Comparison of ENCODE assay signal across 1 cellular context in the genomic region with DNA sequence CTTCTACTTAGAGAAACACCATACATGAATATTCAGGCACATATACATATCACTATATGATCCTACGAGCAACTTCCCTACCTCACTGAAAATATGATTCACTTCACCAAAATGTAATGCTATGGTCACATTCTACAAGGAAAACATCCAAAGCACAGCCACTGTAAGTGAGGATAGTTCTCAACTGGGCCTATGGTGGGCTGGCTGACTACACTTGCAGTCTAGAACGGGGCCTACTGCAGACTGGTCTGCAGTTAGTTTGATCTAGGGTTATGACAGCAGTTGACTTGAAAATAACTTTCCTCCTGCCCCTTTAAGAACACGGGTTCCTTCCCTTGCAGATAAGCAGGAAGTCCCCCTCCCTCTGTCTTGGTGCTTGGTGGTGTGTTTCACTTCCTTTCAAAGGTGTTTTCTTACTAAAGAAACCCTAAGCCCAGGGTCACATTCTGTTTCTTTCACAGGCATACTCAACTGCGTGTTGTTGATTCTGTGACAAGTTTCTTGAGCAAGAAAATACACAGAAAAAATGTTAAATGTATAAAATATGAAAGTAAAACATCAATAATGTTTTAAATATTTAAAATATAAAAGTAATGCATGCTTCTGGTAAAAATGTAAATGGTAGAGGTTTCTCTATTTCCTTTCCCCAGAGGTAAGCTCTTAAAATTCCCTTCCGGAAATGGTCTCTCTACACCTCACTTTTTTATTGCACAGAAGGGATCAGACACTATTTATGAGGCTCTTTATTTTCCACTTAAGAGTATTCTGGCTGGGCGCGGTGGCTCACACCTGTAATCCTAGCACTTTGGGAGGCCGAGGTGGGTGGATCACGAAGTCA.
TF ChIP-seq lines count a peak whose summit lies in the region.

No MANE protein-coding gene starts in this region.

TF ChIP-seq in GM23338, 12 proteins besides CTCF, POLR2A, EP300 and RAD21 (continued from another document):
- TF ChIP-seq, protein P1, sequence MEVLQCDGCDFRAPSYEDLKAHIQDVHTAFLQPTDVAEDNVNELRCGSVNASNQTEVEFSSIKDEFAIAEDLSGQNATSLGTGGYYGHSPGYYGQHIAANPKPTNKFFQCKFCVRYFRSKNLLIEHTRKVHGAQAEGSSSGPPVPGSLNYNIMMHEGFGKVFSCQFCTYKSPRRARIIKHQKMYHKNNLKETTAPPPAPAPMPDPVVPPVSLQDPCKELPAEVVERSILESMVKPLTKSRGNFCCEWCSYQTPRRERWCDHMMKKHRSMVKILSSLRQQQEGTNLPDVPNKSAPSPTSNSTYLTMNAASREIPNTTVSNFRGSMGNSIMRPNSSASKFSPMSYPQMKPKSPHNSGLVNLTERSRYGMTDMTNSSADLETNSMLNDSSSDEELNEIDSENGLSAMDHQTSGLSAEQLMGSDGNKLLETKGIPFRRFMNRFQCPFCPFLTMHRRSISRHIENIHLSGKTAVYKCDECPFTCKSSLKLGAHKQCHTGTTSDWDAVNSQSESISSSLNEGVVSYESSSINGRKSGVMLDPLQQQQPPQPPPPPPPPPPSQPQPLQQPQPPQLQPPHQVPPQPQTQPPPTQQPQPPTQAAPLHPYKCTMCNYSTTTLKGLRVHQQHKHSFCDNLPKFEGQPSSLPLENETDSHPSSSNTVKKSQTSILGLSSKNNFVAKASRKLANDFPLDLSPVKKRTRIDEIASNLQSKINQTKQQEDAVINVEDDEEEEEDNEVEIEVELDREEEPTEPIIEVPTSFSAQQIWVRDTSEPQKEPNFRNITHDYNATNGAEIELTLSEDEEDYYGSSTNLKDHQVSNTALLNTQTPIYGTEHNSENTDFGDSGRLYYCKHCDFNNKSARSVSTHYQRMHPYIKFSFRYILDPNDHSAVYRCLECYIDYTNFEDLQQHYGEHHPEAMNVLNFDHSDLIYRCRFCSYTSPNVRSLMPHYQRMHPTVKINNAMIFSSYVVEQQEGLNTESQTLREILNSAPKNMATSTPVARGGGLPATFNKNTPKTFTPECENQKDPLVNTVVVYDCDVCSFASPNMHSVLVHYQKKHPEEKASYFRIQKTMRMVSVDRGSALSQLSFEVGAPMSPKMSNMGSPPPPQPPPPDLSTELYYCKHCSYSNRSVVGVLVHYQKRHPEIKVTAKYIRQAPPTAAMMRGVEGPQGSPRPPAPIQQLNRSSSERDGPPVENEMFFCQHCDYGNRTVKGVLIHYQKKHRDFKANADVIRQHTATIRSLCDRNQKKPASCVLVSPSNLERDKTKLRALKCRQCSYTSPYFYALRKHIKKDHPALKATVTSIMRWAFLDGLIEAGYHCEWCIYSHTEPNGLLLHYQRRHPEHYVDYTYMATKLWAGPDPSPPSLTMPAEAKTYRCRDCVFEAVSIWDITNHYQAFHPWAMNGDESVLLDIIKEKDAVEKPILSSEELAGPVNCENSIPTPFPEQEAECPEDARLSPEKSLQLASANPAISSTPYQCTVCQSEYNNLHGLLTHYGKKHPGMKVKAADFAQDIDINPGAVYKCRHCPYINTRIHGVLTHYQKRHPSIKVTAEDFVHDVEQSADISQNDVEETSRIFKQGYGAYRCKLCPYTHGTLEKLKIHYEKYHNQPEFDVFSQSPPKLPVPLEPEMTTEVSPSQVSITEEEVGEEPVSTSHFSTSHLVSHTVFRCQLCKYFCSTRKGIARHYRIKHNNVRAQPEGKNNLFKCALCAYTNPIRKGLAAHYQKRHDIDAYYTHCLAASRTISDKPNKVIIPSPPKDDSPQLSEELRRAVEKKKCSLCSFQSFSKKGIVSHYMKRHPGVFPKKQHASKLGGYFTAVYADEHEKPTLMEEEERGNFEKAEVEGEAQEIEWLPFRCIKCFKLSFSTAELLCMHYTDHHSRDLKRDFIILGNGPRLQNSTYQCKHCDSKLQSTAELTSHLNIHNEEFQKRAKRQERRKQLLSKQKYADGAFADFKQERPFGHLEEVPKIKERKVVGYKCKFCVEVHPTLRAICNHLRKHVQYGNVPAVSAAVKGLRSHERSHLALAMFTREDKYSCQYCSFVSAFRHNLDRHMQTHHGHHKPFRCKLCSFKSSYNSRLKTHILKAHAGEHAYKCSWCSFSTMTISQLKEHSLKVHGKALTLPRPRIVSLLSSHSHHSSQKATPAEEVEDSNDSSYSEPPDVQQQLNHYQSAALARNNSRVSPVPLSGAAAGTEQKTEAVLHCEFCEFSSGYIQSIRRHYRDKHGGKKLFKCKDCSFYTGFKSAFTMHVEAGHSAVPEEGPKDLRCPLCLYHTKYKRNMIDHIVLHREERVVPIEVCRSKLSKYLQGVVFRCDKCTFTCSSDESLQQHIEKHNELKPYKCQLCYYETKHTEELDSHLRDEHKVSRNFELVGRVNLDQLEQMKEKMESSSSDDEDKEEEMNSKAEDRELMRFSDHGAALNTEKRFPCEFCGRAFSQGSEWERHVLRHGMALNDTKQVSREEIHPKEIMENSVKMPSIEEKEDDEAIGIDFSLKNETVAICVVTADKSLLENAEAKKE (CRISPR knock-in tag; IDR thresholded peaks at IDR 0.05), result no peak
- TF ChIP-seq, protein P2, sequence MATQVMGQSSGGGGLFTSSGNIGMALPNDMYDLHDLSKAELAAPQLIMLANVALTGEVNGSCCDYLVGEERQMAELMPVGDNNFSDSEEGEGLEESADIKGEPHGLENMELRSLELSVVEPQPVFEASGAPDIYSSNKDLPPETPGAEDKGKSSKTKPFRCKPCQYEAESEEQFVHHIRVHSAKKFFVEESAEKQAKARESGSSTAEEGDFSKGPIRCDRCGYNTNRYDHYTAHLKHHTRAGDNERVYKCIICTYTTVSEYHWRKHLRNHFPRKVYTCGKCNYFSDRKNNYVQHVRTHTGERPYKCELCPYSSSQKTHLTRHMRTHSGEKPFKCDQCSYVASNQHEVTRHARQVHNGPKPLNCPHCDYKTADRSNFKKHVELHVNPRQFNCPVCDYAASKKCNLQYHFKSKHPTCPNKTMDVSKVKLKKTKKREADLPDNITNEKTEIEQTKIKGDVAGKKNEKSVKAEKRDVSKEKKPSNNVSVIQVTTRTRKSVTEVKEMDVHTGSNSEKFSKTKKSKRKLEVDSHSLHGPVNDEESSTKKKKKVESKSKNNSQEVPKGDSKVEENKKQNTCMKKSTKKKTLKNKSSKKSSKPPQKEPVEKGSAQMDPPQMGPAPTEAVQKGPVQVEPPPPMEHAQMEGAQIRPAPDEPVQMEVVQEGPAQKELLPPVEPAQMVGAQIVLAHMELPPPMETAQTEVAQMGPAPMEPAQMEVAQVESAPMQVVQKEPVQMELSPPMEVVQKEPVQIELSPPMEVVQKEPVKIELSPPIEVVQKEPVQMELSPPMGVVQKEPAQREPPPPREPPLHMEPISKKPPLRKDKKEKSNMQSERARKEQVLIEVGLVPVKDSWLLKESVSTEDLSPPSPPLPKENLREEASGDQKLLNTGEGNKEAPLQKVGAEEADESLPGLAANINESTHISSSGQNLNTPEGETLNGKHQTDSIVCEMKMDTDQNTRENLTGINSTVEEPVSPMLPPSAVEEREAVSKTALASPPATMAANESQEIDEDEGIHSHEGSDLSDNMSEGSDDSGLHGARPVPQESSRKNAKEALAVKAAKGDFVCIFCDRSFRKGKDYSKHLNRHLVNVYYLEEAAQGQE (IDR thresholded peaks at IDR 0.05; ENCODE audit: unreplicated experiment), result no peak
- no peak for TF ChIP-seq JUNB (IDR thresholded peaks at IDR 0.05; ENCODE audit: unreplicated experiment)
- TF ChIP-seq ZNF331 (CRISPR knock-in tag; IDR thresholded peaks at IDR 0.05; ENCODE audit: low read depth), result no peak
- TF ChIP-seq, protein P3, sequence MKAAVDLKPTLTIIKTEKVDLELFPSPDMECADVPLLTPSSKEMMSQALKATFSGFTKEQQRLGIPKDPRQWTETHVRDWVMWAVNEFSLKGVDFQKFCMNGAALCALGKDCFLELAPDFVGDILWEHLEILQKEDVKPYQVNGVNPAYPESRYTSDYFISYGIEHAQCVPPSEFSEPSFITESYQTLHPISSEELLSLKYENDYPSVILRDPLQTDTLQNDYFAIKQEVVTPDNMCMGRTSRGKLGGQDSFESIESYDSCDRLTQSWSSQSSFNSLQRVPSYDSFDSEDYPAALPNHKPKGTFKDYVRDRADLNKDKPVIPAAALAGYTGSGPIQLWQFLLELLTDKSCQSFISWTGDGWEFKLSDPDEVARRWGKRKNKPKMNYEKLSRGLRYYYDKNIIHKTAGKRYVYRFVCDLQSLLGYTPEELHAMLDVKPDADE (IDR thresholded peaks at IDR 0.05), result no peak
- no peak for TF ChIP-seq CREB1 (CRISPR knock-in tag; IDR thresholded peaks at IDR 0.05; ENCODE audit: low read depth)
- TF ChIP-seq STAT1 (IDR thresholded peaks at IDR 0.05; ENCODE audit: unreplicated experiment), result no peak
